Comparison of ENCODE assay signal across 1 cellular context in genomic region chr17:39402279-39402889, GRCh38.
TF ChIP-seq lines count a peak whose summit lies in the region.

No MANE protein-coding gene starts in this region.

TF ChIP-seq in H1, 55 proteins besides CTCF, POLR2A, EP300 and RAD21:
- TF ChIP-seq ATF2 (IDR thresholded peaks at IDR 0.05; ENCODE audit: low read length) (peak; percentile 72; the same call in 1 of the 2 replicates), ASH2L (IDR thresholded peaks at IDR 0.05; ENCODE audit: low read length) (peak; percentile 4), USF2 (IDR thresholded peaks at IDR 0.05; ENCODE audit: low read length) (no peak), RNF2 (IDR thresholded peaks at IDR 0.05; ENCODE audit: borderline replicate concordance, low read depth, low read length, missing control alignments, poor library complexity, severe bottlenecking) (no peak), CTBP2 (IDR thresholded peaks at IDR 0.05; ENCODE audit: borderline replicate concordance, insufficient read depth, insufficient read length, low read length) (no peak), SP4 (IDR thresholded peaks at IDR 0.05; ENCODE audit: low read length) (no peak), NRF1 (IDR thresholded peaks at IDR 0.05; ENCODE audit: low read depth, low read length) (no peak), YY1 (IDR thresholded peaks at IDR 0.05; ENCODE audit: low read depth, low read length) (no peak), TEAD4 (IDR thresholded peaks at IDR 0.05; ENCODE audit: low read depth, low read length) (no peak), SIN3A (conservative IDR thresholded peaks at IDR 0.05 in 1 of 2, IDR thresholded peaks at IDR 0.05 in 1 of 2; ENCODE audit: low read depth in 1 of 2, low read length in 2 of 2) (peak; percentile 98 to 99), SAP30 (IDR thresholded peaks at IDR 0.05; ENCODE audit: insufficient read depth, insufficient replicate concordance, low read length) (no peak), FOSL1 (IDR thresholded peaks at IDR 0.05; ENCODE audit: insufficient read depth, low read depth, low read length) (no peak), TBP (IDR thresholded peaks at IDR 0.05; ENCODE audit: low read depth, low read length) (no peak), TCF12 (IDR thresholded peaks at IDR 0.05; ENCODE audit: low read depth, low read length) (no peak), MAX (IDR thresholded peaks at IDR 0.05) (peak; percentile 99), HDAC2 (IDR thresholded peaks at IDR 0.05; ENCODE audit: borderline replicate concordance in 1 of 2, low read depth in 2 of 2, low read length in 2 of 2) (no peak; a peak in 1 of 4 replicates), GTF2F1 (IDR thresholded peaks at IDR 0.05; ENCODE audit: borderline replicate concordance, low read depth, low read length) (no peak), NANOG (IDR thresholded peaks at IDR 0.05; ENCODE audit: insufficient read depth, low read depth, low read length, poor library complexity, severe bottlenecking) (no peak), CBX5 (IDR thresholded peaks at IDR 0.05; ENCODE audit: low read depth, low read length) (no peak), RXRA (IDR thresholded peaks at IDR 0.05; ENCODE audit: insufficient read depth, low read depth, low read length) (no peak), BRCA1 (IDR thresholded peaks at IDR 0.05; ENCODE audit: low read depth, low read length) (no peak), ATF3 (IDR thresholded peaks at IDR 0.05; ENCODE audit: insufficient read depth, low read depth, low read length) (no peak), GABPA (IDR thresholded peaks at IDR 0.05; ENCODE audit: borderline replicate concordance, insufficient read depth, low read length) (no peak), JUN (IDR thresholded peaks at IDR 0.05; ENCODE audit: low read depth, low read length) (no peak), SP1 (IDR thresholded peaks at IDR 0.05; ENCODE audit: low read depth, low read length) (peak; percentile 76; the same call in 1 of the 2 replicates), POLR2AphosphoS5 (IDR thresholded peaks at IDR 0.05; ENCODE audit: low read depth, low read length) (no peak), KDM4A (IDR thresholded peaks at IDR 0.05; ENCODE audit: low read depth, low read length, severe bottlenecking) (no peak), CHD7 (IDR thresholded peaks at IDR 0.05; ENCODE audit: insufficient replicate concordance, low read length) (no peak), HDAC6 (IDR thresholded peaks at IDR 0.05; ENCODE audit: low read depth, low read length) (no peak), CHD2 (IDR thresholded peaks at IDR 0.05; ENCODE audit: low read length) (0 out of 2 replicates have a peak, but pooled peaks have one; percentile 36), TAF7 (optimal IDR thresholded peaks at IDR 0.05; ENCODE audit: borderline replicate concordance, low read depth, low read length) (no peak), E2F6 (IDR thresholded peaks at IDR 0.05) (peak; percentile 96), TAF1 (IDR thresholded peaks at IDR 0.05; ENCODE audit: low read depth, low read length) (no peak), RFX5 (IDR thresholded peaks at IDR 0.05; ENCODE audit: borderline replicate concordance, low read depth, low read length) (no peak), KDM1A (IDR thresholded peaks at IDR 0.05; ENCODE audit: borderline replicate concordance, low read length) (no peak), BCL11A (IDR thresholded peaks at IDR 0.05; ENCODE audit: low read depth in 2 of 2, low read length in 2 of 2) (no peak), RBBP5 (IDR thresholded peaks at IDR 0.05; ENCODE audit: borderline replicate concordance, low read depth, low read length) (no peak), CREB1 (IDR thresholded peaks at IDR 0.05) (peak; percentile 94), EZH2 (IDR thresholded peaks at IDR 0.05; ENCODE audit: low read depth, low read length, severe bottlenecking) (no peak), BACH1 (IDR thresholded peaks at IDR 0.05; ENCODE audit: low read length) (no peak), PHF8 (conservative IDR thresholded peaks at IDR 0.05; ENCODE audit: low read depth, low read length) (no peak), CHD1 (IDR thresholded peaks at IDR 0.05; ENCODE audit: low read depth, low read length) (no peak), SUZ12 (IDR thresholded peaks at IDR 0.05; ENCODE audit: low read length) (no peak), CBX8 (IDR thresholded peaks at IDR 0.05; ENCODE audit: borderline replicate concordance, low read depth, low read length) (no peak), SRF (IDR thresholded peaks at IDR 0.05; ENCODE audit: low read depth, low read length) (no peak), EGR1 (IDR thresholded peaks at IDR 0.05; ENCODE audit: borderline replicate concordance, low read depth, low read length) (peak; percentile 98), JUND (IDR thresholded peaks at IDR 0.05; ENCODE audit: low read length) (no peak), KDM5A (IDR thresholded peaks at IDR 0.05; ENCODE audit: low read length) (no peak), POU5F1 (IDR thresholded peaks at IDR 0.05; ENCODE audit: low read depth, low read length) (no peak), ZNF274 (IDR thresholded peaks at IDR 0.05; ENCODE audit: borderline replicate concordance, extremely low read depth, low read length) (no peak), SIX5 (IDR thresholded peaks at IDR 0.05; ENCODE audit: low read depth, low read length) (no peak), MAFK (IDR thresholded peaks at IDR 0.05; ENCODE audit: low read depth, low read length) (no peak), CEBPB (IDR thresholded peaks at IDR 0.05; ENCODE audit: low read depth, low read length) (no peak), SIRT6 (IDR thresholded peaks at IDR 0.05; ENCODE audit: low read length) (no peak), SP2 (IDR thresholded peaks at IDR 0.05; ENCODE audit: low read length) (no peak)
